Comparison of ENCODE assay signal across 12 cellular contexts in genomic region chr6:139418426-139419132, GRCh38.
"Had no signal": no experiment of that assay in that cellular context is flagged by ENCODE, and none has a peak within 500 bp of the region (broad histone marks: within the 10 kb centered on the region; RNA-seq: fewer than 3 reads in every experiment).

No MANE protein-coding gene starts in this region.

- ATAC-seq: activated CD4-positive, alpha-beta T cell treated with anti-CD3 and anti-CD28 coated beads for 36 hours; effector memory CD8-positive, alpha-beta T cell; gastroesophageal sphincter; heart left ventricle; left lung; stimulated activated memory B cell treated with anti-CD40 and anti-IgM and Interleukin-4, amounts not matched to agents 10 μg/mL and 1 μg/mL and 100 μg/mL, for 72 hours had no signal

- DNase-seq: activated CD4-positive, alpha-beta T cell treated with anti-CD3 and anti-CD28 coated beads for 36 hours; activated CD4-positive, alpha-beta T cell treated with anti-CD3 and anti-CD28 coated beads, Interleukin-2, amount 50 U/mL, for 48 hours; effector memory CD8-positive, alpha-beta T cell; heart left ventricle; left lung; posterior cingulate gyrus; spleen; stimulated activated CD4-positive, alpha-beta T cell treated with anti-CD3 and anti-CD28 coated beads, Interleukin-4, amount 100 ng/mL, for 4 hours; upper lobe of left lung had no signal

- H3K27ac ChIP-seq: gastroesophageal sphincter, heart left ventricle, left lung, spleen, thoracic aorta, upper lobe of left lung had no signal

- H3K36me3 ChIP-seq: gastroesophageal sphincter, heart left ventricle, left lung, spleen, thoracic aorta, upper lobe of left lung had no signal

- H3K4me3 ChIP-seq: gastroesophageal sphincter, heart left ventricle, left lung, spleen, thoracic aorta, upper lobe of left lung had no signal

- H3K4me1 ChIP-seq: gastroesophageal sphincter, left lung, upper lobe of left lung had no signal

- H3K9me3 ChIP-seq: gastroesophageal sphincter, heart left ventricle, left lung, spleen, thoracic aorta, upper lobe of left lung had no signal

- H3K27me3 ChIP-seq: gastroesophageal sphincter, heart left ventricle, left lung, spleen, upper lobe of left lung had no signal
